11 cellular contexts compared by ENCODE assay signal in the genomic region with DNA sequence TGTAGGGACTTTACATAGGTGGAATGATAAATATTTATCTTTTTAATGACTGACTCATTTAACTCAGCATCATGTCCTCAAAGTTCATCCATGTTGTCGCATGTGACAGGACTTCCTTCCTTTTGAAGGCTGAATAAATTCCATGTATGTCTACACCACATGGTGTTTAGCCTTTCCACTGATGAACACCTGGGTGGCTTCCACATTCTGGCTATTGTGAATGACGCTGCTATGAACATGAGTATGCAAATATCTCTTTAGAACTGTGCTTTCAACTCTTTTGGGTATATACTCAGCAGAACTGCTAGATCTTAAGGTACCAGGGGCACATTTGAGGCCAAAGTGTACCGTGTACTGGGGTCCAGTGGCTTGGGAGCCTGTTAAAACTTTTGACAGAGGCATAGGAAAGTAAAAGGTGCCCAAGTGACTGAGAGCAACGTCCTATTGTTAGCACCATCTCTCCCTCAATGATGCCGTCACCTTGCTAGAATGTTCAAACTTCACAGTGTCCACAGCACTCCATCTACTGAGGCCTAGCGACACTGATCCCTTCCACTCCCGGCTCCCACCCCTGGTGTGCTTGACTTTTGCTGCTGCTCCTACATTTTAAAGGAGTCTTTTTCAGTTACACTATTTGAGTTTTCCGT. TPM values are rescaled to one million over a fixed set of nuclear protein-coding genes. Genes with fewer than 3 reads are reported as not detected.
A peak's percentile ranks its signal among the peaks of the same experiment; 100 is the strongest.
DNase-seq lines count a peak whose midpoint lies in the region; ATAC-seq and TF ChIP-seq lines count a peak whose summit lies in the region.
"Had no signal": no experiment of that assay in that cellular context is flagged by ENCODE, and none has a peak within 500 bp of the region (broad histone marks: within the 10 kb centered on the region; RNA-seq: fewer than 3 reads in every experiment).

No MANE protein-coding gene starts in this region.

- ATAC-seq in GM19025 (IDR thresholded peaks at IDR 0.05; ENCODE audit: low read depth, unreplicated experiment) = peak; percentile 51
- peak; percentile 57 for ATAC-seq in HG02642 (IDR thresholded peaks at IDR 0.05; ENCODE audit: poor library complexity, unreplicated experiment)
- peak; percentile 27 for ATAC-seq in naive thymus-derived CD4-positive, alpha-beta T cell
- ATAC-seq in effector memory CD8-positive, alpha-beta T cell (replicated peaks) = no peak

- WGBS in thyroid gland, 2 donors = 90 to 93% methylated on average over 8 of the region's 8 CpGs

- H3K9me2 ChIP-seq in OCI-LY1 (ENCODE audit: low read depth, low read length) = no peaks in the 10 kb centered on the region

- peaks cover 0 to 22% (median 2%) of the 10 kb centered on the region in 11 donors for H3K9me3 Mint-ChIP-seq in naive thymus-derived CD4-positive, alpha-beta T cell
- peaks cover 8% of the 10 kb centered on the region for H3K9me3 Mint-ChIP-seq in activated T-cell treated with anti-CD3 and anti-CD28 coated beads, Interleukin-2, amount 50 U/mL, for 24 hours
- H3K9me3 Mint-ChIP-seq in effector memory CD8-positive, alpha-beta T cell = peaks cover 0 to 5% of the 10 kb centered on the region in 2 donors

- POLR2A ChIA-PET in naive thymus-derived CD4-positive, alpha-beta T cell (lab: Charles Lee) = no interaction called here

- TF ChIP-seq CTCF in OCI-LY1 (IDR thresholded peaks at IDR 0.05; ENCODE audit: low read length) (no peak), thyroid gland (IDR thresholded peaks at IDR 0.05) (no peak)

- H4K20me1 ChIP-seq in OCI-LY1 (ENCODE audit: insufficient read depth, low read length) = no peaks in the 10 kb centered on the region

- peaks cover 0 to 24% (median 4%) of the 10 kb centered on the region in 5 donors for H3K27me3 Mint-ChIP-seq in naive thymus-derived CD4-positive, alpha-beta T cell
- H3K27me3 Mint-ChIP-seq in activated T-cell treated with anti-CD3 and anti-CD28 coated beads, Interleukin-2, amount 50 U/mL, for 24 hours = peaks cover 3% of the 10 kb centered on the region
- H3K27me3 Mint-ChIP-seq in effector memory CD8-positive, alpha-beta T cell = peaks cover 0 to 8% of the 10 kb centered on the region in 2 donors

- H3K36me3 ChIP-seq in OCI-LY1 (ENCODE audit: insufficient read depth, low read length) = no peaks in the 10 kb centered on the region; the same call in 1 of the 2 replicates
- no peaks in the 10 kb centered on the region for H3K36me3 ChIP-seq in naive thymus-derived CD4-positive, alpha-beta T cell (ENCODE audit: control insufficient read depth in 2 of 3, insufficient read depth in 3 of 3, low read length in 3 of 3)
- no peaks in the 10 kb centered on the region for H3K36me3 ChIP-seq in thyroid gland
- H3K36me3 ChIP-seq: prostate gland had no signal

- H3K4me3 ChIP-seq in OCI-LY1 (ENCODE audit: low read depth, low read length, poor library complexity, severe bottlenecking) (no peak overlapping the region), thyroid gland (replicated peaks in 1 of 3) (no peak overlapping the region)
- no peak overlapping the region for H3K4me3 ChIP-seq in naive thymus-derived CD4-positive, alpha-beta T cell (ENCODE audit: low read length)
- H3K4me3 ChIP-seq: prostate gland had no signal

- no peak overlapping the region for H3K9ac ChIP-seq in OCI-LY1 (ENCODE audit: low read length)

- H3K27me3 ChIP-seq in OCI-LY1 (ENCODE audit: insufficient read depth, low read length) (no peaks in the 10 kb centered on the region; the same call in 1 of the 2 replicates), thyroid gland (no peaks in the 10 kb centered on the region)
- H3K27me3 ChIP-seq in naive thymus-derived CD4-positive, alpha-beta T cell (ENCODE audit: control insufficient read depth in 2 of 2, insufficient read depth in 2 of 2, low read length in 2 of 2) = no peaks in the 10 kb centered on the region

- CTCF ChIA-PET in naive thymus-derived CD4-positive, alpha-beta T cell (lab: Charles Lee) = no interaction called here

- no peaks in the 10 kb centered on the region for H3K36me3 Mint-ChIP-seq in naive thymus-derived CD4-positive, alpha-beta T cell
- H3K36me3 Mint-ChIP-seq in activated T-cell treated with anti-CD3 and anti-CD28 coated beads, Interleukin-2, amount 50 U/mL, for 24 hours (ENCODE audit: low read depth) = no peaks in the 10 kb centered on the region
- no peaks in the 10 kb centered on the region for H3K36me3 Mint-ChIP-seq in effector memory CD8-positive, alpha-beta T cell (ENCODE audit: insufficient read depth)
- H3K36me3 Mint-ChIP-seq: CD4-positive, CD25-positive, alpha-beta regulatory T cell had no signal

- intact Hi-C loops in naive thymus-derived CD4-positive, alpha-beta T cell (cut with micrococcal nuclease) = no loop called here
- intact Hi-C loops in thyroid gland (cut with DNase I) = no loop called here

- H3K4me1 Mint-ChIP-seq in naive thymus-derived CD4-positive, alpha-beta T cell = no peaks in the 10 kb centered on the region
- H3K4me1 Mint-ChIP-seq in activated T-cell treated with anti-CD3 and anti-CD28 coated beads, Interleukin-2, amount 50 U/mL, for 24 hours (ENCODE audit: low read depth) = no peaks in the 10 kb centered on the region
- H3K4me1 Mint-ChIP-seq in effector memory CD8-positive, alpha-beta T cell (ENCODE audit: low read depth in 2 of 2) = no peaks in the 10 kb centered on the region
- H3K4me1 Mint-ChIP-seq: CD4-positive, CD25-positive, alpha-beta regulatory T cell had no signal

- DNase-seq in naive thymus-derived CD4-positive, alpha-beta T cell = no peak
- DNase-seq in activated T-cell treated with anti-CD3 and anti-CD28 coated beads, Interleukin-2, amount 50 U/mL, for 24 hours = no peak
- no peak for DNase-seq in NOMO-1 treated with dmso at 0.1 percent for 144 hours (lab: John Stamatoyannopoulos, UW; ENCODE audit: unreplicated experiment)
- no peak for DNase-seq in effector memory CD8-positive, alpha-beta T cell
- no peak for DNase-seq in thyroid gland
- DNase-seq: CD4-positive, CD25-positive, alpha-beta regulatory T cell; stimulated activated CD4-positive, alpha-beta T cell treated with anti-CD3 and anti-CD28 coated beads, Interleukin-4, amount 100 ng/mL, for 4 hours had no signal

- no peak for TF ChIP-seq POLR2A in thyroid gland (IDR thresholded peaks at IDR 0.05)

- no peak overlapping the region for H2AFZ ChIP-seq in OCI-LY1 (ENCODE audit: low read length)

- H3K4me3 Mint-ChIP-seq in naive thymus-derived CD4-positive, alpha-beta T cell = no peak overlapping the region
- H3K4me3 Mint-ChIP-seq in activated T-cell treated with anti-CD3 and anti-CD28 coated beads, Interleukin-2, amount 50 U/mL, for 24 hours = no peak overlapping the region
- H3K4me3 Mint-ChIP-seq in effector memory CD8-positive, alpha-beta T cell = no peak overlapping the region
- H3K4me3 Mint-ChIP-seq: CD4-positive, CD25-positive, alpha-beta regulatory T cell had no signal

- no peaks in the 10 kb centered on the region for H3K9me3 ChIP-seq in OCI-LY1 (ENCODE audit: low read length)
- no peaks in the 10 kb centered on the region for H3K9me3 ChIP-seq in naive thymus-derived CD4-positive, alpha-beta T cell (ENCODE audit: control insufficient read depth in 2 of 3, low read length in 3 of 3)
- no peaks in the 10 kb centered on the region for H3K9me3 ChIP-seq in thyroid gland
- H3K9me3 ChIP-seq: prostate gland had no signal

- H3K4me1 ChIP-seq in OCI-LY1 (ENCODE audit: insufficient read depth, low read length, severe bottlenecking) (peaks cover 28% of the 10 kb centered on the region), thyroid gland (no peaks in the 10 kb centered on the region)
- H3K4me1 ChIP-seq in naive thymus-derived CD4-positive, alpha-beta T cell (ENCODE audit: control insufficient read depth in 2 of 2, insufficient read depth in 2 of 2, low read length in 2 of 2) = no peaks in the 10 kb centered on the region
- H3K4me1 ChIP-seq: prostate gland had no signal

- H3F3A ChIP-seq in OCI-LY1 (ENCODE audit: insufficient read depth, low read length) = no peaks in the 10 kb centered on the region

- no peaks in the 10 kb centered on the region for H3K79me2 ChIP-seq in OCI-LY1 (ENCODE audit: insufficient read depth, low read length)

- no peak overlapping the region for H3K27ac Mint-ChIP-seq in naive thymus-derived CD4-positive, alpha-beta T cell
- no peak overlapping the region for H3K27ac Mint-ChIP-seq in activated T-cell treated with anti-CD3 and anti-CD28 coated beads, Interleukin-2, amount 50 U/mL, for 24 hours
- H3K27ac Mint-ChIP-seq in effector memory CD8-positive, alpha-beta T cell = no peak overlapping the region
- H3K27ac Mint-ChIP-seq: CD4-positive, CD25-positive, alpha-beta regulatory T cell had no signal

- H3K4me2 ChIP-seq in OCI-LY1 (ENCODE audit: low read length) = peak overlapping the region; percentile 33

- H3K27ac ChIP-seq in OCI-LY1 (ENCODE audit: low read depth, low read length, poor library complexity, severe bottlenecking) = peak overlapping the region; percentile 71
- no peak overlapping the region for H3K27ac ChIP-seq in naive thymus-derived CD4-positive, alpha-beta T cell (ENCODE audit: low read depth, low read length)
- H3K27ac ChIP-seq in thyroid gland = no peak overlapping the region
- H3K27ac ChIP-seq: prostate gland had no signal

RNA-seq across cellular contexts. Expression of gene LARGE1, which starts 24.0 kb away (rescaled TPM):
- total RNA-seq in naive thymus-derived CD4-positive, alpha-beta T cell = 1 to 10 TPM in 4 of 5 experiments, not detected in 1; 2.3 to 4.8 (median 3.0) TPM
- not detected for polyA plus RNA-seq in naive thymus-derived CD4-positive, alpha-beta T cell
- 10 to 100 TPM; 13.6 to 16.3 (median 15.1) TPM for total RNA-seq in thyroid gland
- total RNA-seq: CD4-positive, CD25-positive, alpha-beta regulatory T cell had no signal
- polyA plus RNA-seq: CD4-positive, CD25-positive, alpha-beta regulatory T cell had no signal
